Comparison of ENCODE assay signal across 8 cellular contexts in the genomic region with DNA sequence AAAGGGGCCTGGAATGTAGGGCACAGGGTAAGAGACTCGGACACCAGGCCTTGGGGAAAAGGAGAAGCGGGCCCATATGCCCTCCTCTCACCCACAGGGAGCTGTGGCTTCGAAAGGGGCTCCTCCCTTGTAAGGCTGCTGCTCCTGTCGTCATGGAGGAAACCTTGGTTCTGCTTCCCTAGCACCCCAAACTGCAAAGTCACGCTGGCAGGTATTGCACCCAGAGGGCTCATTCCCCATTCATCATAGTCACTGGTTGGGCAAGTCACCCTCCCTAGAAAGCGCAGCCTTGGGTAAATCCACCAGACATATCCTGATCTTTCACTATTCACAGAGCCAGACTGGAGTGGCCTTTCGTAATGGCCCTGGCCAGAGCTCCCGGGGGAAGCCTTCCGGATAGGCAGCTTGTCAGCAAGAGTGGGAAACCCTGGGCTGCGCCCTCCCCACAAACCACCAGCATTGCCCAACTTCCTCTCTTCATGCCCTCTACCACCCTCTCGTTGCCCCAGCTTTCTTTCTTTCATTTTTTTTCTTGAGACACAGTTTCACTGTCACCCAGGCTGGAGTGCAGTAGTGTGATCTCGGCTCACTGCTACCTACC.
A peak's percentile ranks its signal among the peaks of the same experiment; 100 is the strongest.
DNase-seq lines count a peak whose midpoint lies in the region; FAIRE-seq and TF ChIP-seq lines count a peak whose summit lies in the region.

No MANE protein-coding gene starts in this region.

- WGBS in thymus: 11% methylated on average over 12 of the region's 12 CpGs

- DNase-seq in GDM1 (lab: John Stamatoyannopoulos, UW): peak; percentile 93
- peak; percentile 99 for DNase-seq in SIG-M5 (lab: John Stamatoyannopoulos, UW)
- peak; percentile 97 for DNase-seq in amniotic epithelial cell (ENCODE audit: low read depth)
- no peak for DNase-seq in H54 (ENCODE audit: insufficient read length, low spot score)
- no peak for DNase-seq in COLO829 (ENCODE audit: low spot score)
- no peak for DNase-seq in GM19240 (ENCODE audit: insufficient read length, low spot score)

- no peak for FAIRE-seq in H54 (lab: Jason Lieb, UNC)

- H3K27me3 ChIP-seq in muscle layer of duodenum (ENCODE audit: low read depth, low read length): no peaks in the 10 kb centered on the region
- H3K27me3 ChIP-seq in thymus (ENCODE audit: control insufficient read depth, insufficient read depth): no peaks in the 10 kb centered on the region

- H3K27ac ChIP-seq in muscle layer of duodenum (ENCODE audit: low read length) (peak overlapping the region; percentile 16), thymus (ENCODE audit: low read depth) (peak overlapping the region; percentile 39)

- no peak for TF ChIP-seq POLR2A in H54 (IDR thresholded peaks at IDR 0.05; ENCODE audit: low read depth, low read length)

- H3K36me3 ChIP-seq in muscle layer of duodenum (ENCODE audit: control insufficient read depth in 1 of 2, insufficient read depth in 2 of 2, low read length in 2 of 2): no peaks in the 10 kb centered on the region
- H3K36me3 ChIP-seq in thymus (ENCODE audit: control insufficient read depth, insufficient read depth): no peaks in the 10 kb centered on the region

- H3K4me3 ChIP-seq in muscle layer of duodenum (ENCODE audit: low read depth in 1 of 2, low read length in 2 of 2) (no peak overlapping the region), thymus (ENCODE audit: low read length) (no peak overlapping the region)

- H3K4me1 ChIP-seq in muscle layer of duodenum (ENCODE audit: control insufficient read depth in 1 of 2, insufficient read depth in 2 of 2, low read length in 2 of 2) (no peaks in the 10 kb centered on the region), thymus (ENCODE audit: control insufficient read depth, insufficient read depth, low read length) (peaks cover 3% of the 10 kb centered on the region)

- no peaks in the 10 kb centered on the region for H3K9me3 ChIP-seq in muscle layer of duodenum (ENCODE audit: control insufficient read depth in 1 of 2, low read length in 2 of 2)
- H3K9me3 ChIP-seq in thymus (ENCODE audit: control insufficient read depth): no peaks in the 10 kb centered on the region

Comparison
In these comparisons a context has a peak if more than half of its experiments do, and no peak if none do; other contexts are left out.
1. DNase-seq: peak in GDM1 (single experiment), SIG-M5 (single experiment) and amniotic epithelial cell (single experiment); none in H54 (single experiment), COLO829 (single experiment) and GM19240 (single experiment).